8 cellular contexts compared by ENCODE assay signal in the genomic region with DNA sequence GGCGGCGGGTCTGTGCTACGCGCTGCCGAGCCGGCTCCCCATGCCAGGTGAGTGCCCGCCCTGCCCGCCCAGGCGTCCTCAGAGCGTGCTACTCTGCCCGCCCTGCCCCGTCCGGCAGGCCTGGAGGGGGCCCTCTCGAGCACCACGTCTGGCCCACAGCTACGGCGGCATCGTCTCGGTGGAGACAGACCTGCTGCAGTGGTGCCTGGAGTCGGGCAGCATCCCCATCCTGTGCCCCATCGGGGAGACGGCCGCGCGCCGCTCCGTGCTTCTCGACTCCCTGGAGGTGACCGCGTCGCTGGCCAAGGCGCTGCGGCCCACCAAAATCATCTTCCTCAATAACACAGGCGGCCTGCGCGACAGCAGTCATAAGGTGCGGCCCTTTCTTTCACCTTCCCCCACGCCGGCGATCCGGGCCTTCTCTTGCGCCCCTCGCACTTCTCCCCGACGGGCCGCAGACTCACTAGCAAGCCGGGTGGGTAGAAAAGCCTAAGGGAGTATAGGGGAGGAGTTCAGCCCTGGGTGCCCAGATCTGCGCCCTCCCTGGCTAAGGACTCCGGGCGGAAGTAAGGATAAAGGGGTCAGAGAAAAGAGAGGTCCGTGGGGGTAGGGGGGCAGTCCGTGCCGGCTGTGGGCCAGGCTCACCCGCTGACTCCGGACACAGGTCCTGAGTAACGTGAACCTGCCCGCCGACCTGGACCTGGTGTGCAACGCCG. TPM values are rescaled to one million over a fixed set of nuclear protein-coding genes. Genes with fewer than 3 reads are reported as not detected.
A peak's percentile ranks its signal among the peaks of the same experiment; 100 is the strongest.
DNase-seq lines count a peak whose midpoint lies in the region; ATAC-seq and TF ChIP-seq lines count a peak whose summit lies in the region.

No MANE protein-coding gene starts in this region.

- H3K27me3 Mint-ChIP-seq in Caco-2 (ENCODE audit: insufficient read depth, unreplicated experiment) (peaks cover 4% of the 10 kb centered on the region), nephron progenitor cell (ENCODE audit: low read depth, poor library complexity) (peaks cover 64% of the 10 kb centered on the region)
- H3K27me3 Mint-ChIP-seq in activated CD8-positive, alpha-beta T cell treated with anti-CD3 and anti-CD28 coated beads, Interleukin-2, amount 10 ng/mL, durations not matched to agents 7 days and 5 days (ENCODE audit: low read depth): peaks cover 20% of the 10 kb centered on the region

- H3K27ac Mint-ChIP-seq in Caco-2 (ENCODE audit: unreplicated experiment) (peak overlapping the region; percentile 5), nephron progenitor cell (no peak overlapping the region)
- H3K27ac Mint-ChIP-seq in activated CD8-positive, alpha-beta T cell treated with anti-CD3 and anti-CD28 coated beads, Interleukin-2, amount 10 ng/mL, durations not matched to agents 7 days and 5 days: peak overlapping the region; percentile 57

- no peak for TF ChIP-seq POLR2A in esophagus muscularis mucosa (IDR thresholded peaks at IDR 0.05; ENCODE audit: low read depth)

- POLR2A ChIA-PET in Caco-2 (lab: Charles Lee): interaction anchor here (0.6 to 0.8 kb wide), 3 partner anchors 64 to 132 kb away, joined by 3 to 8 read pairs (median 3); no protein-coding TSS in a partner anchor
- POLR2A ChIA-PET in activated CD8-positive, alpha-beta T cell treated with anti-CD3 and anti-CD28 coated beads, Interleukin-2, amount 10 ng/mL, durations not matched to agents 7 days and 5 days (lab: Charles Lee): no interaction called here

- H3K4me1 Mint-ChIP-seq in Caco-2 (ENCODE audit: low read depth, unreplicated experiment) (no peaks in the 10 kb centered on the region), nephron progenitor cell (peaks cover 27% of the 10 kb centered on the region)
- peaks cover 34% of the 10 kb centered on the region for H3K4me1 Mint-ChIP-seq in activated CD8-positive, alpha-beta T cell treated with anti-CD3 and anti-CD28 coated beads, Interleukin-2, amount 10 ng/mL, durations not matched to agents 7 days and 5 days (ENCODE audit: low read depth)

- no peak for TF ChIP-seq EP300 in esophagus muscularis mucosa (IDR thresholded peaks at IDR 0.05)

- peak overlapping the region; percentile 50 for H3K4me3 ChIP-seq in Caco-2 (ENCODE audit: low read depth, low read length)
- H3K4me3 ChIP-seq in HUES48 (ENCODE audit: low read depth, low read length): peak overlapping the region; percentile 68
- H3K4me3 ChIP-seq in esophagus muscularis mucosa: peak overlapping the region; percentile 56 to 61 (median 60)

- DNase-seq in Caco-2 (peak in 1 of 2 experiments; percentile 55), esophagus muscularis mucosa (ENCODE audit: extremely low spot score) (no peak), nephron progenitor cell (peak; percentile 46), NCI-H2029 treated with DMSO at 0.1 percent for 48 hours (lab: John Stamatoyannopoulos, UW) (no peak)
- peak; percentile 44 for DNase-seq in activated CD8-positive, alpha-beta T cell treated with anti-CD3 and anti-CD28 coated beads, Interleukin-2, amount 10 ng/mL, durations not matched to agents 7 days and 5 days

- CTCF ChIA-PET in Caco-2 (lab: Charles Lee): interaction anchor here (0.6 to 2.3 kb wide), 7 partner anchors 9 to 826 kb away, joined by 3 to 15 read pairs (median 5); a partner anchor contains a TSS
- CTCF ChIA-PET in activated CD8-positive, alpha-beta T cell treated with anti-CD3 and anti-CD28 coated beads, Interleukin-2, amount 10 ng/mL, durations not matched to agents 7 days and 5 days (lab: Charles Lee): interaction anchor here (2.1 to 2.3 kb wide), 2 partner anchors 35 to 62 kb away, joined by 6 to 8 read pairs; no protein-coding TSS in a partner anchor

- ATAC-seq in activated CD8-positive, alpha-beta T cell treated with anti-CD3 and anti-CD28 coated beads, Interleukin-2, amount 10 ng/mL, durations not matched to agents 7 days and 5 days: peak; percentile 9
- ATAC-seq in GM19452 (IDR thresholded peaks at IDR 0.05; ENCODE audit: unreplicated experiment): no peak
- ATAC-seq in HG03442 (IDR thresholded peaks at IDR 0.05; ENCODE audit: unreplicated experiment): no peak

- H3K27me3 ChIP-seq in Caco-2 (replicated peaks; ENCODE audit: control insufficient read depth, insufficient read depth, low read length): peaks cover 3% of the 10 kb centered on the region
- peaks cover 38% of the 10 kb centered on the region for H3K27me3 ChIP-seq in HUES48 (ENCODE audit: control insufficient read depth, insufficient read depth, low read length)
- peaks cover 6 to 51% (median 23%) of the 10 kb centered on the region in 4 donors for H3K27me3 ChIP-seq in esophagus muscularis mucosa

- H3K9ac ChIP-seq in HUES48 (ENCODE audit: low read depth, low read length): no peak overlapping the region

- H3K36me3 ChIP-seq in Caco-2 (ENCODE audit: control insufficient read depth, insufficient read depth, low read length) (no peaks in the 10 kb centered on the region), HUES48 (ENCODE audit: control insufficient read depth, insufficient read depth, low read length) (peaks cover 4% of the 10 kb centered on the region; the same call in 1 of the 2 replicates), esophagus muscularis mucosa (peaks cover 0 to 15% (median 8%) of the 10 kb centered on the region in 4 donors)

- H3K9me3 Mint-ChIP-seq in Caco-2 (ENCODE audit: unreplicated experiment): no peaks in the 10 kb centered on the region
- no peaks in the 10 kb centered on the region for H3K9me3 Mint-ChIP-seq in activated CD8-positive, alpha-beta T cell treated with anti-CD3 and anti-CD28 coated beads, Interleukin-2, amount 10 ng/mL, durations not matched to agents 7 days and 5 days (ENCODE audit: insufficient read depth)
- no peaks in the 10 kb centered on the region for H3K9me3 Mint-ChIP-seq in nephron progenitor cell

- intact Hi-C loops in Caco-2 (cut with micrococcal nuclease; ENCODE audit: unreplicated experiment): no loop called here
- intact Hi-C loops in esophagus muscularis mucosa (cut with DNase I): no loop called here

- H3K4me1 ChIP-seq in Caco-2 (peaks cover 25% of the 10 kb centered on the region), HUES48 (ENCODE audit: control insufficient read depth, insufficient read depth, low read length) (peaks cover 11% of the 10 kb centered on the region), esophagus muscularis mucosa (peaks cover 34 to 46% (median 45%) of the 10 kb centered on the region in 4 donors)

- 7% methylated on average over 36 of the region's 60 CpGs for WGBS in esophagus muscularis mucosa

- TF ChIP-seq CTCF in Caco-2 (IDR thresholded peaks at IDR 0.05; ENCODE audit: insufficient read depth in 1 of 2, low read depth in 1 of 2, low read length in 1 of 2, severe bottlenecking in 1 of 2, unreplicated experiment in 1 of 2) (peak in 1 of 2 experiments; percentile 25), esophagus muscularis mucosa (IDR thresholded peaks at IDR 0.05) (peak in 1 of 3 experiments; percentile 16), nephron progenitor cell (IDR thresholded peaks at IDR 0.05) (peak; percentile 12)

- peak overlapping the region; percentile 69 for H3K4me3 Mint-ChIP-seq in Caco-2 (ENCODE audit: unreplicated experiment)
- H3K4me3 Mint-ChIP-seq in activated CD8-positive, alpha-beta T cell treated with anti-CD3 and anti-CD28 coated beads, Interleukin-2, amount 10 ng/mL, durations not matched to agents 7 days and 5 days: peak overlapping the region; percentile 79
- H3K4me3 Mint-ChIP-seq in nephron progenitor cell: peak overlapping the region; percentile 88

- no peaks in the 10 kb centered on the region for H3K9me3 ChIP-seq in Caco-2
- no peaks in the 10 kb centered on the region for H3K9me3 ChIP-seq in HUES48 (ENCODE audit: control insufficient read depth, insufficient read depth, low read length)
- no peaks in the 10 kb centered on the region for H3K9me3 ChIP-seq in esophagus muscularis mucosa

- H3K27ac ChIP-seq in HUES48 (ENCODE audit: low read depth, low read length) (no peak overlapping the region), esophagus muscularis mucosa (replicated peaks in 1 of 4) (peak overlapping the region; percentile 46 to 69 (median 58))

- peaks cover 24% of the 10 kb centered on the region for H3K36me3 Mint-ChIP-seq in Caco-2 (ENCODE audit: insufficient read depth, unreplicated experiment)
- peaks cover 7% of the 10 kb centered on the region for H3K36me3 Mint-ChIP-seq in activated CD8-positive, alpha-beta T cell treated with anti-CD3 and anti-CD28 coated beads, Interleukin-2, amount 10 ng/mL, durations not matched to agents 7 days and 5 days (ENCODE audit: low read depth)
- H3K36me3 Mint-ChIP-seq in nephron progenitor cell (ENCODE audit: low read depth): peaks cover 9% of the 10 kb centered on the region

- no TSS peak for BruUV-seq in Caco-2 (replicated peaks; lab: Mats Ljungman, UMichigan)

RNA-seq across cellular contexts. Expression of a gene that starts 1.6 kb away (rescaled TPM):
- total RNA-seq in Caco-2 (2022) (0.42 and 0.50 TPM in 2 replicates), esophagus muscularis mucosa (1 to 10 TPM in 3 of 4 donors, under 1 TPM in 1; 0.83 to 3.4 (median 1.8) TPM)
- total RNA-seq in activated CD8-positive, alpha-beta T cell treated with anti-CD3 and anti-CD28 coated beads, Interleukin-2, amount 10 ng/mL, durations not matched to agents 7 days and 5 days: under 1 TPM; 0.68 to 0.78 TPM

RNA-seq across cellular contexts. Expression of a gene that starts 8.7 kb away (rescaled TPM):
- total RNA-seq in Caco-2 (2022): 41.7 and 43.5 TPM in 2 replicates
- 10 to 100 TPM; 24.3 to 26.0 TPM for total RNA-seq in activated CD8-positive, alpha-beta T cell treated with anti-CD3 and anti-CD28 coated beads, Interleukin-2, amount 10 ng/mL, durations not matched to agents 7 days and 5 days
- 10 to 100 TPM; 22.9 to 30.7 (median 27.2) TPM for total RNA-seq in esophagus muscularis mucosa

RNA-seq across cellular contexts. Expression of a gene that starts 52.3 kb away (rescaled TPM):
- total RNA-seq in Caco-2 (2022) (not detected in 2 replicates), esophagus muscularis mucosa (not detected)
- not detected for total RNA-seq in activated CD8-positive, alpha-beta T cell treated with anti-CD3 and anti-CD28 coated beads, Interleukin-2, amount 10 ng/mL, durations not matched to agents 7 days and 5 days

Comparison
In these comparisons a context has a peak if more than half of its experiments do, and no peak if none do; other contexts are left out.
1. DNase-seq: peak in activated CD8-positive, alpha-beta T cell treated with anti-CD3 and anti-CD28 coated beads, Interleukin-2, amount 10 ng/mL, durations not matched to agents 7 days and 5 days (single experiment) and nephron progenitor cell (single experiment); none in esophagus muscularis mucosa (single experiment) and NCI-H2029 treated with DMSO at 0.1 percent for 48 hours (single experiment).
2. Peak in every context shown above with its lines, with median percentiles within 50 percentile points of each other: H3K4me3 ChIP-seq and H3K4me3 Mint-ChIP-seq.